15 cellular contexts compared by ENCODE assay signal in the genomic region with DNA sequence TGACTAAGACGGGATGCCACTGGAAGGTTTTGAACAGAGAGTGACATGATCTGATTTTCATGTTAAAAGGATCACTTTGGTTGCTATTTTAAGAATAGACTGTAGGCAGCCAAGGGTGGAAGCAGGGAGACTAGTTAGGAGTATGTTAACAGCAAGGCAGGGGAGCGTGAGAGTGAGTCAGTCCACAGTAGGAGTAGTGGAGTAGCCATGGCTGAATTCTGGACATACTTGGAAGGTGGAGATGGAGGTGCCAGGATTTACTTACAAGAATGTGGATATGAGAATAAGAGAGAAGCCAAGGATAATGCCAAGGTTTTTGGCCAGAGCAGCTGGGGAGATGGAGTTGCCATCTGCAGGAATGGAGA.
DNase-seq lines count a peak whose midpoint lies in the region; ATAC-seq and TF ChIP-seq lines count a peak whose summit lies in the region.
"Had no signal": no experiment of that assay in that cellular context is flagged by ENCODE, and none has a peak within 500 bp of the region (broad histone marks: within the 10 kb centered on the region; RNA-seq: fewer than 3 reads in every experiment).

No MANE protein-coding gene starts in this region.

- CTCF ChIA-PET in CD8-positive, alpha-beta memory T cell (lab: Charles Lee): no interaction called here

- no peak overlapping the region for H3K4me3 ChIP-seq in CD8-positive, alpha-beta memory T cell (ENCODE audit: low read length)
- no peak overlapping the region for H3K4me3 ChIP-seq in brain microvascular endothelial cell (ENCODE audit: low read depth, low read length)
- H3K4me3 ChIP-seq: sigmoid colon had no signal

- no peaks in the 10 kb centered on the region for H3K27me3 ChIP-seq in CD8-positive, alpha-beta memory T cell (ENCODE audit: insufficient read depth, low read length, poor library complexity, severe bottlenecking)
- no peaks in the 10 kb centered on the region for H3K27me3 ChIP-seq in brain microvascular endothelial cell (replicated peaks)
- H3K27me3 ChIP-seq: sigmoid colon had no signal

- no peaks in the 10 kb centered on the region for H3K36me3 ChIP-seq in CD8-positive, alpha-beta memory T cell (ENCODE audit: insufficient read depth, low read length)
- peaks cover 2% of the 10 kb centered on the region for H3K36me3 ChIP-seq in brain microvascular endothelial cell (replicated peaks)

- no peaks in the 10 kb centered on the region for H3K4me1 ChIP-seq in CD8-positive, alpha-beta memory T cell (ENCODE audit: insufficient read depth, low read length)

- no peak for ATAC-seq in natural killer cell
- ATAC-seq in HG02642 (IDR thresholded peaks at IDR 0.05; ENCODE audit: poor library complexity, unreplicated experiment): no peak
- ATAC-seq: Right ventricle myocardium inferior had no signal

- DNase-seq in CD8-positive, alpha-beta memory T cell: no peak
- peak; percentile 84 for DNase-seq in M059J (ENCODE audit: low read depth)
- peak; percentile 74 for DNase-seq in brain microvascular endothelial cell
- DNase-seq in natural killer cell: no peak
- no peak for DNase-seq in pons (ENCODE audit: low spot score)
- no peak for DNase-seq in SHP77 treated with DMSO at 0.1 percent for 48 hours (lab: John Stamatoyannopoulos, UW)
- no peak for DNase-seq in DMS79 treated with DMSO at 0.1 percent for 48 hours (lab: John Stamatoyannopoulos, UW)
- DNase-seq: activated T-cell treated with anti-CD3 and anti-CD28 coated beads, Interleukin-2, amount 50 U/mL, for 1 hour; central memory CD4-positive, alpha-beta T cell; NCI-H510A treated with DMSO at 0.1 percent for 48 hours; sigmoid colon had no signal

- H3K9me3 Mint-ChIP-seq in CD8-positive, alpha-beta memory T cell: peaks cover 0 to 4% (median 3%) of the 10 kb centered on the region in 5 donors
- H3K9me3 Mint-ChIP-seq in natural killer cell: peaks cover 0 to 4% of the 10 kb centered on the region in 2 donors

- no peaks in the 10 kb centered on the region for H3K27me3 Mint-ChIP-seq in CD8-positive, alpha-beta memory T cell
- H3K27me3 Mint-ChIP-seq in natural killer cell (ENCODE audit: low read depth in 2 of 2): no peaks in the 10 kb centered on the region

- no peak overlapping the region for H3K27ac ChIP-seq in CD8-positive, alpha-beta memory T cell (ENCODE audit: low read depth, low read length)
- peak overlapping the region; percentile 78 for H3K27ac ChIP-seq in brain microvascular endothelial cell
- H3K27ac ChIP-seq: HL-60, sigmoid colon, VCaP had no signal

- H3K4me3 Mint-ChIP-seq in CD8-positive, alpha-beta memory T cell: peak overlapping the region in 1 of 7 donors; percentile 2
- no peak overlapping the region for H3K4me3 Mint-ChIP-seq in natural killer cell

- peaks cover 16 to 24% (median 24%) of the 10 kb centered on the region in 3 donors for H3K36me3 Mint-ChIP-seq in CD8-positive, alpha-beta memory T cell
- peaks cover 16% of the 10 kb centered on the region for H3K36me3 Mint-ChIP-seq in natural killer cell

- TF ChIP-seq CTCF in brain microvascular endothelial cell (IDR thresholded peaks at IDR 0.05; ENCODE audit: low read depth, low read length, missing control alignments) (no peak), natural killer cell (IDR thresholded peaks at IDR 0.05) (no peak)

- peaks cover 26 to 34% (median 26%) of the 10 kb centered on the region in 3 donors for H3K4me1 Mint-ChIP-seq in CD8-positive, alpha-beta memory T cell
- H3K4me1 Mint-ChIP-seq in natural killer cell: peaks cover 40 to 42% of the 10 kb centered on the region in 2 donors

- no peaks in the 10 kb centered on the region for H3K9me3 ChIP-seq in CD8-positive, alpha-beta memory T cell (ENCODE audit: low read length)

- in situ Hi-C loops in brain microvascular endothelial cell (cut with HindIII; ENCODE audit: low pct_ligation_motif_present, low sequenced_read_pairs): no loop called here

- POLR2A ChIA-PET in CD8-positive, alpha-beta memory T cell (lab: Charles Lee): no interaction called here

- H3K27ac Mint-ChIP-seq in CD8-positive, alpha-beta memory T cell: peak overlapping the region in 6 of 8 donors; percentile 0 to 88 (median 58)
- H3K27ac Mint-ChIP-seq in natural killer cell: peak overlapping the region; percentile 17 to 69

- intact Hi-C loops in natural killer cell (cut with micrococcal nuclease): no loop called here

Comparison
In these comparisons a context has a peak if more than half of its experiments do, and no peak if none do; other contexts are left out.
1. DNase-seq: peak in M059J (single experiment) and brain microvascular endothelial cell (single experiment); none in CD8-positive, alpha-beta memory T cell (0 of 5), natural killer cell (single experiment), pons (single experiment), SHP77 treated with DMSO at 0.1 percent for 48 hours (single experiment) and DMS79 treated with DMSO at 0.1 percent for 48 hours (single experiment).